In the genomic region with DNA sequence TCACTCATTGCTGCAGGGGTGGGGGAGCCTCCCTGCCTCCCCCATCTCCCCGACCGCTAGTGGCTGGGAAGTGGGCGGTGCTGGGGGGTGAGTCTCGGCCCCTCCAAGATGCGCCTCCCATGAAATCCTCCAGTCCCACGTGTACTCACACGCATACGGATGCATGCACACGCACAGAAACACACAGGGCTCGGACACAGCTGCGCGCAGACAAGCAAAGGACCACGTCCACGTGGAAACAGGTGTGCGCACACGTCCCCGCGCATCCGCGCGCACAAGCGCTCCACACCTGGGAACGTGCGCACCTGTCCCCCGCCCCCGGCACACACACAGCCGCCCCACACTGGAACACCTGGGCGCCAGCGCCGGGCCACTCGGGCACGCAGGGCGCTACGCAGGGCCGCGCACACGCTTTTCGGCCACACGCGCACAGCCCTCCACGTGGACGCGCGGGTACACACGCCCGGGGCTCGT, we compare ENCODE assay signal across 9 cellular contexts. TPM values are rescaled to one million over a fixed set of nuclear protein-coding genes. Genes with fewer than 3 reads are reported as not detected.
A peak's percentile ranks its signal among the peaks of the same experiment; 100 is the strongest.
DNase-seq lines count a peak whose midpoint lies in the region; ATAC-seq and TF ChIP-seq lines count a peak whose summit lies in the region.
"Had no signal": no experiment of that assay in that cellular context is flagged by ENCODE, and none has a peak within 500 bp of the region (broad histone marks: within the 10 kb centered on the region; RNA-seq: fewer than 3 reads in every experiment).

No MANE protein-coding gene starts in this region.

- H3K9me3 Mint-ChIP-seq in GM23338 (peaks cover 24% of the 10 kb centered on the region), WTC11 (peaks cover 18% of the 10 kb centered on the region)

- H3K27ac ChIP-seq in GM23338 (ENCODE audit: low read depth) (no peak overlapping the region), esophagus squamous epithelium (peak overlapping the region in 1 of 4 donors; percentile 50), spleen (peak overlapping the region in 7 of 8 donors; percentile 43 to 86 (median 77)), MM.1S (ENCODE audit: low read length) (no peak overlapping the region)

- H3K27ac Mint-ChIP-seq in GM23338 (no peak overlapping the region), WTC11 (no peak overlapping the region)

- CTCF ChIA-PET in WTC11 (lab: Charles Lee), result interaction anchor here (0.7 to 2.7 kb wide), 7 partner anchors 10 to 202 kb away, joined by 3 to 13 read pairs (median 5); partner anchors contain the start of genes ATCAY and MRPL54

- peak overlapping the region; percentile 87 for H3K4me2 ChIP-seq in GM23338
- H3K4me2 ChIP-seq in MM.1S (ENCODE audit: low read depth, low read length), result no peak overlapping the region

- H3K36me3 Mint-ChIP-seq in GM23338 (ENCODE audit: low read depth) (peaks cover 33% of the 10 kb centered on the region), WTC11 (peaks cover 21% of the 10 kb centered on the region)

- H3K27me3 Mint-ChIP-seq in GM23338 (ENCODE audit: insufficient read depth, low read depth, poor library complexity), result peaks cover 21% of the 10 kb centered on the region
- H3K27me3 Mint-ChIP-seq in WTC11 (ENCODE audit: low read depth), result peaks cover 21% of the 10 kb centered on the region

- H3K27me3 ChIP-seq in GM23338 (ENCODE audit: insufficient read depth) (peaks cover 10% of the 10 kb centered on the region), esophagus squamous epithelium (peaks cover 0 to 69% (median 0%) of the 10 kb centered on the region in 4 donors), spleen (replicated peaks in 1 of 7) (peaks cover 0 to 50% (median 23%) of the 10 kb centered on the region in 7 donors), MM.1S (replicated peaks; ENCODE audit: insufficient read depth, low read length) (peaks cover 77% of the 10 kb centered on the region)

- no peaks in the 10 kb centered on the region for H3K9me2 ChIP-seq in GM23338 (ENCODE audit: insufficient read depth)
- no peaks in the 10 kb centered on the region for H3K9me2 ChIP-seq in MM.1S (replicated peaks; ENCODE audit: insufficient read depth, low read length)

- no peak for TF ChIP-seq POLR2A in esophagus squamous epithelium (IDR thresholded peaks at IDR 0.05)
- no peak for TF ChIP-seq POLR2A in spleen (IDR thresholded peaks at IDR 0.05)

- WGBS in esophagus squamous epithelium, 2 donors, result 0% methylated on average over 5 of the region's 47 CpGs; no CpG with 5 or more reads in 1 of the 2 donors
- 0 to 1% (median 1%) methylated on average over 19 to 47 of the region's 47 CpGs; no CpG with 5 or more reads in 1 of the 5 donors for WGBS in spleen, 5 donors

- intact Hi-C loops in esophagus squamous epithelium (cut with DNase I), result no loop called here
- intact Hi-C loops in spleen (cut with DNase I; ENCODE audit: low total_unique reads), result no loop called here

- H4K20me1 ChIP-seq in GM23338 (replicated peaks; ENCODE audit: insufficient read depth) (no peaks in the 10 kb centered on the region), MM.1S (ENCODE audit: insufficient read depth, low read length) (no peaks in the 10 kb centered on the region)

- H3K9me3 ChIP-seq in esophagus squamous epithelium (peaks cover 0 to 22% (median 14%) of the 10 kb centered on the region in 3 donors), spleen (peaks cover 6 to 27% (median 24%) of the 10 kb centered on the region in 8 donors), MM.1S (replicated peaks; ENCODE audit: insufficient read depth, low read length) (no peaks in the 10 kb centered on the region)

- H3K4me3 Mint-ChIP-seq in GM23338 (peak overlapping the region; percentile 78), WTC11 (peak overlapping the region; percentile 75)

- no peak for DNase-seq in GM23338 (ENCODE audit: low spot score)
- DNase-seq in WTC11 (ENCODE audit: low spot score), result no peak
- DNase-seq in esophagus squamous epithelium (lab: John Stamatoyannopoulos, UW), result no peak
- DNase-seq in spleen, result peak; percentile 77
- no peak for DNase-seq in MM.1S
- DNase-seq in NCI-H524 (lab: John Stamatoyannopoulos, UW), result no peak
- no peak for DNase-seq in COR-L47 (lab: John Stamatoyannopoulos, UW)
- no peak for DNase-seq in mucosa of gallbladder (ENCODE audit: low spot score)
- DNase-seq: NCI-H446 treated with DMSO at 0.1 percent for 48 hours had no signal

- H3K79me2 ChIP-seq in GM23338 (replicated peaks; ENCODE audit: insufficient read depth) (no peaks in the 10 kb centered on the region), MM.1S (ENCODE audit: low read length) (no peaks in the 10 kb centered on the region)

- H3K4me1 ChIP-seq in GM23338 (ENCODE audit: insufficient read depth), result no peaks in the 10 kb centered on the region; the same call in 1 of the 2 replicates
- peaks cover 6 to 16% (median 12%) of the 10 kb centered on the region in 3 donors for H3K4me1 ChIP-seq in esophagus squamous epithelium
- H3K4me1 ChIP-seq in spleen, result peaks cover 4 to 30% (median 20%) of the 10 kb centered on the region in 6 donors
- H3K4me1 ChIP-seq in MM.1S (ENCODE audit: low read length), result no peaks in the 10 kb centered on the region

- H3K9ac ChIP-seq in MM.1S (ENCODE audit: low read length), result no peak overlapping the region

- H3K4me3 ChIP-seq in GM23338 (peak overlapping the region; percentile 78), esophagus squamous epithelium (peak overlapping the region; percentile 20 to 54 (median 37)), spleen (peak overlapping the region; percentile 54 to 82 (median 57)), MM.1S (ENCODE audit: low read length) (no peak overlapping the region)

- H3K36me3 ChIP-seq in GM23338 (ENCODE audit: insufficient read depth) (peaks cover 4% of the 10 kb centered on the region; the same call in 1 of the 2 replicates), esophagus squamous epithelium (no peaks in the 10 kb centered on the region), spleen (peaks cover 0 to 29% (median 0%) of the 10 kb centered on the region in 6 donors), MM.1S (replicated peaks; ENCODE audit: insufficient read depth, low read length) (no peaks in the 10 kb centered on the region)

- H3F3A ChIP-seq in GM23338 (replicated peaks; ENCODE audit: low read depth) (no peaks in the 10 kb centered on the region), MM.1S (ENCODE audit: insufficient read depth, low read length) (no peaks in the 10 kb centered on the region)

- ATAC-seq in GM23338, result peak; percentile 34
- no peak for ATAC-seq in WTC11

- H3K4me1 Mint-ChIP-seq in GM23338 (peaks cover 8% of the 10 kb centered on the region), WTC11 (peaks cover 7% of the 10 kb centered on the region)

- POLR2A ChIA-PET in WTC11 (lab: Charles Lee), result interaction anchor here (0.5 kb wide), 1 partner anchor 205 kb away, joined by 3 read pairs; no protein-coding TSS in a partner anchor

- TF ChIP-seq CTCF in GM23338 (conservative IDR thresholded peaks at IDR 0.05; ENCODE audit: low read depth in 2 of 2), result no peak
- TF ChIP-seq CTCF in WTC11 (IDR thresholded peaks at IDR 0.05), result no peak
- no peak for TF ChIP-seq CTCF in esophagus squamous epithelium (IDR thresholded peaks at IDR 0.05)
- TF ChIP-seq CTCF in spleen (IDR thresholded peaks at IDR 0.05 in 8 of 11, conservative IDR thresholded peaks at IDR 0.05 in 3 of 11), result no peak
- no peak for TF ChIP-seq CTCF in MM.1S (IDR thresholded peaks at IDR 0.05; ENCODE audit: low read length)

- H2AFZ ChIP-seq in GM23338 (peak overlapping the region; percentile 92), MM.1S (ENCODE audit: low read length) (no peak overlapping the region)

TF ChIP-seq in GM23338, 12 proteins besides CTCF, POLR2A, EP300 and RAD21 (continues in another document):
- no peak for TF ChIP-seq ZNF331 (CRISPR knock-in tag; IDR thresholded peaks at IDR 0.05; ENCODE audit: low read depth)

TF ChIP-seq in WTC11, 78 proteins besides CTCF, POLR2A, EP300 and RAD21 (continues in another document):
- no peak for TF ChIP-seq ZNF138 (CRISPR knock-in tag; conservative IDR thresholded peaks at IDR 0.05)
- TF ChIP-seq, protein P1, sequence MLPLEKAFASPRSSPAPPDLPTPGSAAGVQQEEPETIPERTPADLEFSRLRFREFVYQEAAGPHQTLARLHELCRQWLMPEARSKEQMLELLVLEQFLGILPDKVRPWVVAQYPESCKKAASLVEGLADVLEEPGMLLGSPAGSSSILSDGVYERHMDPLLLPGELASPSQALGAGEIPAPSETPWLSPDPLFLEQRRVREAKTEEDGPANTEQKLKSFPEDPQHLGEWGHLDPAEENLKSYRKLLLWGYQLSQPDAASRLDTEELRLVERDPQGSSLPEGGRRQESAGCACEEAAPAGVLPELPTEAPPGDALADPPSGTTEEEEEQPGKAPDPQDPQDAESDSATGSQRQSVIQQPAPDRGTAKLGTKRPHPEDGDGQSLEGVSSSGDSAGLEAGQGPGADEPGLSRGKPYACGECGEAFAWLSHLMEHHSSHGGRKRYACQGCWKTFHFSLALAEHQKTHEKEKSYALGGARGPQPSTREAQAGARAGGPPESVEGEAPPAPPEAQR (CRISPR knock-in tag; IDR thresholded peaks at IDR 0.05), result no peak

RNA-seq across cellular contexts. Expression of gene MATK, which starts 0.7 kb away (rescaled TPM):
- total RNA-seq in GM23338 (2014; rRNA removed; shearing (Covaris generic)), result 21.4 and 30.3 TPM in 2 replicates
- polyA plus RNA-seq in GM23338 (2016; fragmentation: Nextera tagmentation; extraction: Ambion mirVana) (13.4 and 14.1 TPM in 2 replicates), spleen (10 to 100 TPM; 16.2 to 19.1 (median 18.7) TPM)
- total RNA-seq in WTC11 (2021) (26.1 to 29.0 TPM (median 28.3 TPM) in 3 replicates), esophagus squamous epithelium (1 to 10 TPM in 3 of 4 donors, not detected in 1; 1.1 to 4.4 (median 2.1) TPM), spleen (10 to 100 TPM in 6 of 7 donors, 1 to 10 TPM in 1; 8.1 to 22.6 (median 15.2) TPM), mucosa of gallbladder (4.7 TPM)

RNA-seq across cellular contexts. Expression of gene RAX2, which starts 13.5 kb away (rescaled TPM):
- not detected in 2 replicates for total RNA-seq in GM23338 (2014; rRNA removed; shearing (Covaris generic))
- polyA plus RNA-seq in GM23338 (2016; fragmentation: Nextera tagmentation; extraction: Ambion mirVana) (0.13 TPM in 1 of 2 replicates, not detected in the other), spleen (not detected)
- total RNA-seq in WTC11 (2021) (0.09 TPM in 1 of 3 replicates, not detected in the others), esophagus squamous epithelium (not detected), spleen (not detected), mucosa of gallbladder (not detected)

RNA-seq across cellular contexts. Expression of gene MRPL54, which starts 23.0 kb away (rescaled TPM):
- 29.7 and 47.3 TPM in 2 replicates for total RNA-seq in GM23338 (2014; rRNA removed; shearing (Covaris generic))
- 89.9 and 93.1 TPM in 2 replicates for polyA plus RNA-seq in GM23338 (2016; fragmentation: Nextera tagmentation; extraction: Ambion mirVana)
- total RNA-seq in WTC11 (2021), result 60.9 to 65.3 TPM (median 62.3 TPM) in 3 replicates
- total RNA-seq in esophagus squamous epithelium, result 10 to 100 TPM; 50.2 to 79.9 (median 60.9) TPM
- total RNA-seq in spleen, result 10 to 100 TPM; 38.7 to 66.2 (median 48.2) TPM
- polyA plus RNA-seq in spleen, result 100 to 1,000 TPM; 128 to 157 (median 140) TPM
- total RNA-seq in mucosa of gallbladder, result 57.5 TPM

RNA-seq across cellular contexts. Expression of gene APBA3, which starts 24.0 kb away (rescaled TPM):
- total RNA-seq in GM23338 (2014; rRNA removed; shearing (Covaris generic)), result 31.8 and 56.1 TPM in 2 replicates
- polyA plus RNA-seq in GM23338 (2016; fragmentation: Nextera tagmentation; extraction: Ambion mirVana) (16.6 and 17.2 TPM in 2 replicates), spleen (10 to 100 TPM; 17.1 to 30.8 (median 17.5) TPM)
- total RNA-seq in WTC11 (2021) (27.5 to 29.6 TPM (median 28.1 TPM) in 3 replicates), esophagus squamous epithelium (10 to 100 TPM; 12.9 to 26.5 (median 22.7) TPM), spleen (10 to 100 TPM; 28.8 to 37.1 (median 34.3) TPM), mucosa of gallbladder (32.8 TPM)

Comparison
In these comparisons a context has a peak if more than half of its experiments do, and no peak if none do; other contexts are left out.
1. H3K27ac ChIP-seq: peak in spleen (7 of 8); none in GM23338 (single experiment) and MM.1S (single experiment).